ENCODE assay signal across 29 cellular contexts in the genomic region with DNA sequence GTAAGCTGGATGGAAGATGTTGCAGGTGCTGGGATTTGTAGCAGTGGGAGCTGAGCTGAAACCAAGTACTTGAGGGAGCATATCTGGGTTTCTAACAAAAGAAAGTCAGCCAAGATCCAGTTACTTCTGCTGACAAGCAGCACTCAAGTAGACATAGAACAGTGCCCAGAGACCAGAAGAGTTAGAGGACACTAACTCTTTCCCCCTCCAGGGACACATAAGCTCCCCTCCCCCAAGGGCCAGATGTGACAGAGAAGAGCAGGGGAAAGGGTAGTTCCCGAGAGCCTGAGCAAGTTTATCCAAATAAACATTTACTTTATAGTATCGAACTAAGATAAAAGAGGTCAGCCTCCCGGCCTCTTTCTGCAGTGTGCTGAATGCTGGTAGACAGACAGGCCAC.
"Had no signal": no experiment of that assay in that cellular context is flagged by ENCODE, and none has a peak within 500 bp of the region (broad histone marks: within the 10 kb centered on the region; RNA-seq: fewer than 3 reads in every experiment).

No MANE protein-coding gene starts in this region.

- H3K36me3 Mint-ChIP-seq: activated naive CD8-positive, alpha-beta T cell treated with anti-CD3 and anti-CD28 coated beads for 36 hours; immature natural killer cell; T-cell; WTC11 had no signal

- H3K27me3 ChIP-seq: vagina had no signal

- H3K36me3 ChIP-seq: lower lobe of right lung, suprapubic skin, vagina had no signal

- ATAC-seq: activated CD8-positive, alpha-beta memory T cell treated with anti-CD3 and anti-CD28 coated beads, Interleukin-2, amount 10 ng/mL, durations not matched to agents 7 days and 5 days; activated T-helper 17 cell treated with anti-CD3 and anti-CD28 coated beads, Interleukin-2, amount 50 U/mL, for 72 hours; lower lobe of right lung; stimulated activated naive CD8-positive, alpha-beta T cell treated with anti-CD3 and anti-CD28 coated beads, Interleukin-15, amount 100 ng/mL, for 72 hours; T-cell; WTC11 had no signal

- H3K4me1 ChIP-seq: lower lobe of right lung, vagina had no signal

- DNase-seq: activated CD4-positive, alpha-beta memory T cell treated with anti-CD3 and anti-CD28 coated beads, Interleukin-2, amount 10 ng/mL, durations not matched to agents 7 days and 5 days; activated CD4-positive, alpha-beta T cell treated with anti-CD3 and anti-CD28 coated beads for 4 hours; activated CD8-positive, alpha-beta memory T cell treated with anti-CD3 and anti-CD28 coated beads, Interleukin-2, amount 10 ng/mL, durations not matched to agents 7 days and 5 days; activated naive CD4-positive, alpha-beta T cell; activated naive CD8-positive, alpha-beta T cell treated with anti-CD3 and anti-CD28 coated beads for 36 hours; amniotic stem cell; caudate nucleus; dorsolateral prefrontal cortex; foreskin melanocyte; head of caudate nucleus; immature natural killer cell; kidney glomerular epithelial cell; lower lobe of right lung; midbrain; occipital lobe; posterior cingulate gyrus; retina; stimulated activated CD4-positive, alpha-beta T cell treated with anti-CD3 and anti-CD28 coated beads, Interleukin-15, amount 100 ng/mL, for 24 hours; stimulated activated CD4-positive, alpha-beta T cell treated with anti-CD3 and anti-CD28 coated beads, Interleukin-2, amount 100 ng/mL, for 48 hours; stimulated activated naive CD8-positive, alpha-beta T cell treated with anti-CD3 and anti-CD28 coated beads, Interleukin-15, amount 100 ng/mL, for 72 hours; T-cell; trophoblast cell had no signal

- H3K4me3 Mint-ChIP-seq: activated CD4-positive, alpha-beta memory T cell treated with anti-CD3 and anti-CD28 coated beads, Interleukin-2, amount 10 ng/mL, durations not matched to agents 7 days and 5 days; activated CD8-positive, alpha-beta memory T cell treated with anti-CD3 and anti-CD28 coated beads, Interleukin-2, amount 10 ng/mL, durations not matched to agents 7 days and 5 days; activated naive CD8-positive, alpha-beta T cell treated with anti-CD3 and anti-CD28 coated beads for 36 hours; activated T-helper 17 cell treated with anti-CD3 and anti-CD28 coated beads, Interleukin-2, amount 50 U/mL, for 72 hours; nephron; stimulated activated naive CD8-positive, alpha-beta T cell treated with anti-CD3 and anti-CD28 coated beads, Interleukin-15, amount 100 ng/mL, for 72 hours; T-cell; WTC11 had no signal

- H3K27ac ChIP-seq: dorsolateral prefrontal cortex, epithelial cell of prostate, lower lobe of right lung, skin epidermis, suprapubic skin, vagina had no signal

- H3K27ac Mint-ChIP-seq: activated CD4-positive, alpha-beta memory T cell treated with anti-CD3 and anti-CD28 coated beads, Interleukin-2, amount 10 ng/mL, durations not matched to agents 7 days and 5 days; activated CD8-positive, alpha-beta memory T cell treated with anti-CD3 and anti-CD28 coated beads, Interleukin-2, amount 10 ng/mL, durations not matched to agents 7 days and 5 days; activated naive CD8-positive, alpha-beta T cell treated with anti-CD3 and anti-CD28 coated beads for 36 hours; activated T-helper 17 cell treated with anti-CD3 and anti-CD28 coated beads, Interleukin-2, amount 50 U/mL, for 72 hours; nephron; stimulated activated naive CD8-positive, alpha-beta T cell treated with anti-CD3 and anti-CD28 coated beads, Interleukin-15, amount 100 ng/mL, for 72 hours; WTC11 had no signal

- H3K4me3 ChIP-seq: dorsolateral prefrontal cortex, lower lobe of right lung, skin epidermis, suprapubic skin, vagina had no signal

- H3K9me3 Mint-ChIP-seq: activated CD4-positive, alpha-beta memory T cell treated with anti-CD3 and anti-CD28 coated beads, Interleukin-2, amount 10 ng/mL, durations not matched to agents 7 days and 5 days; activated naive CD8-positive, alpha-beta T cell treated with anti-CD3 and anti-CD28 coated beads for 36 hours; activated T-helper 17 cell treated with anti-CD3 and anti-CD28 coated beads, Interleukin-2, amount 50 U/mL, for 72 hours; immature natural killer cell; nephron; stimulated activated naive CD8-positive, alpha-beta T cell treated with anti-CD3 and anti-CD28 coated beads, Interleukin-15, amount 100 ng/mL, for 72 hours; T-cell; WTC11 had no signal

- H3K4me1 Mint-ChIP-seq: activated T-helper 17 cell treated with anti-CD3 and anti-CD28 coated beads, Interleukin-2, amount 50 U/mL, for 72 hours; nephron had no signal

- H3K9me3 ChIP-seq: lower lobe of right lung, suprapubic skin, vagina had no signal
